11 cellular contexts compared by ENCODE assay signal in the genomic region with DNA sequence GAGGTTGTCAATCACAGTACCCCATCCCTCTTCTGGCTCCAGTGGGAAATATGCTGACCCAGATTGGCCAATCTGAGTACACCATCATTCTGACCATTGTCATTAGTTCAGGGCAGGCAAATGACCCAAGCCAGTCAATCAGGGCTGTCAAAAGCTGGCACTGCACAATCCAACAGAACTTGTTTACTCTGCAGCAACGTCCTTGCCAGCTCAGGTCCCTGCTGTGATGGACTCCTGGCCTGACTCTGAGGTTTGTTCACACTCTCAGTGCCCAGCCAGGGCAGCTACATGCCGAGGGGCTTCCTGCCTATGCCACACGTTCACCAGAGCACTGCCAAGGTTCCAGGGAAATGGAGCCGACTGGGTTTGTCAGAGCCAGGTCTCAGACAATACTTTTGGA. TPM values are rescaled to one million over a fixed set of nuclear protein-coding genes. Genes with fewer than 3 reads are reported as not detected.
"Had no signal": no experiment of that assay in that cellular context is flagged by ENCODE, and none has a peak within 500 bp of the region (broad histone marks: within the 10 kb centered on the region; RNA-seq: fewer than 3 reads in every experiment).

No MANE protein-coding gene starts in this region.

- H3K27me3 ChIP-seq: dorsolateral prefrontal cortex had no signal

- DNase-seq: activated CD4-positive, alpha-beta T cell treated with anti-CD3 and anti-CD28 coated beads, Interleukin-2, amount 50 U/mL, for 1 hour; activated CD4-positive, CD25-positive, alpha-beta regulatory T cell; activated naive CD8-positive, alpha-beta T cell treated with anti-CD3 and anti-CD28 coated beads, Interleukin-2, amount 10 ng/mL, durations not matched to agents 7 days and 5 days; dorsolateral prefrontal cortex; hippocampal formation; kidney; retina; stimulated activated CD4-positive, alpha-beta T cell treated with anti-CD3 and anti-CD28 coated beads, Interleukin-2, amount 100 ng/mL, for 48 hours; stimulated activated naive B cell treated with anti-CD40 and anti-IgM and Interleukin-4, amounts not matched to agents 10 μg/mL and 1 μg/mL and 100 μg/mL, for 72 hours; trophoblast cell had no signal

- H3K4me3 ChIP-seq: dorsolateral prefrontal cortex, lung had no signal

- H3K27ac ChIP-seq: dorsolateral prefrontal cortex had no signal

RNA-seq across cellular contexts. Expression of a gene that starts 14.7 kb away (rescaled TPM):
- polyA plus RNA-seq: lung had no signal
